Comparison of ENCODE assay signal across 8 cellular contexts in genomic region chr5:44808435-44809214, GRCh38. TPM values are rescaled to one million over a fixed set of nuclear protein-coding genes. Genes with fewer than 3 reads are reported as not detected.
DNase-seq lines count a peak whose midpoint lies in the region; ATAC-seq and TF ChIP-seq lines count a peak whose summit lies in the region.

MRPS30 (plus strand) TSS chr5:44808947; CDS start chr5:44808963, 16 bp downstream.

- TF ChIP-seq CTCF in omental fat pad (IDR thresholded peaks at IDR 0.05) (no peak), thoracic aorta (IDR thresholded peaks at IDR 0.05) (no peak)

- ATAC-seq in HG02571 (IDR thresholded peaks at IDR 0.05; ENCODE audit: unreplicated experiment) (peak; percentile 99), SK-N-SH treated with all-trans-retinoic acid at 6 μM for 48 hours (peak; percentile 99), omental fat pad (ENCODE audit: low FRiP score) (peak; percentile 99), thoracic aorta (ENCODE audit: insufficient number of reproducible peaks, low FRiP score, low read depth) (peak; percentile 100)
- peak; percentile 97 to 98 for ATAC-seq in activated naive CD4-positive, alpha-beta T cell treated with anti-CD3 and anti-CD28 coated beads, Interleukin-2, amount 50 U/mL, for 72 hours

- no peaks in the 10 kb centered on the region for H3K9me3 Mint-ChIP-seq in activated naive CD4-positive, alpha-beta T cell treated with anti-CD3 and anti-CD28 coated beads, Interleukin-2, amount 50 U/mL, for 72 hours

- H3K27ac Mint-ChIP-seq in activated naive CD4-positive, alpha-beta T cell treated with anti-CD3 and anti-CD28 coated beads, Interleukin-2, amount 50 U/mL, for 72 hours, result peak within 1 kb of the TSS; percentile 98 to 99

- peaks cover 21 to 22% of the 10 kb centered on the region in 2 donors for H3K36me3 Mint-ChIP-seq in activated naive CD4-positive, alpha-beta T cell treated with anti-CD3 and anti-CD28 coated beads, Interleukin-2, amount 50 U/mL, for 72 hours

- peak within 1 kb of the TSS; percentile 96 for H3K4me3 ChIP-seq in GM08714 (ENCODE audit: low read length)
- peak within 1 kb of the TSS; percentile 79 for H3K4me3 ChIP-seq in thoracic aorta

- H3K27ac ChIP-seq in thoracic aorta, result peak within 1 kb of the TSS; percentile 54 to 82

- H3K36me3 ChIP-seq in thoracic aorta, result peaks cover 8% of the 10 kb centered on the region

- H3K27me3 ChIP-seq in thoracic aorta (replicated peaks; ENCODE audit: insufficient read depth), result no peaks in the 10 kb centered on the region

- H3K9me3 ChIP-seq in thoracic aorta, result no peaks in the 10 kb centered on the region

- DNase-seq in NCI-H1048 (lab: John Stamatoyannopoulos, UW) (peak; percentile 85), glomerular endothelial cell (ENCODE audit: extremely low read depth, low read depth, low spot score) (peak; percentile 99), omental fat pad (ENCODE audit: low spot score) (peak; percentile 71), thoracic aorta (ENCODE audit: low spot score) (peak; percentile 85)
- DNase-seq in activated naive CD4-positive, alpha-beta T cell treated with anti-CD3 and anti-CD28 coated beads, Interleukin-2, amount 50 U/mL, for 72 hours (ENCODE audit: low spot score in 2 of 2), result peak; percentile 81 to 89

- H3K4me1 ChIP-seq in thoracic aorta (ENCODE audit: control insufficient read depth in 1 of 2, low read depth in 2 of 2), result peaks cover 12 to 24% of the 10 kb centered on the region in 2 donors

TF ChIP-seq in SK-N-SH treated with all-trans-retinoic acid at 6 μM for 48 hours, 23 proteins besides CTCF, POLR2A, EP300 and RAD21:
- no peak for TF ChIP-seq ZFP30 (CRISPR knock-in tag; IDR thresholded peaks at IDR 0.05)
- no peak for TF ChIP-seq PATZ1 (CRISPR knock-in tag; IDR thresholded peaks at IDR 0.05; ENCODE audit: borderline replicate concordance)
- TF ChIP-seq CREB5 (CRISPR knock-in tag; IDR thresholded peaks at IDR 0.05; ENCODE audit: low read depth), result no peak
- no peak for TF ChIP-seq ARNTL (CRISPR knock-in tag; IDR thresholded peaks at IDR 0.05; ENCODE audit: borderline replicate concordance, low read depth)
- no peak for TF ChIP-seq GLIS3 (CRISPR knock-in tag; IDR thresholded peaks at IDR 0.05)
- TF ChIP-seq TSHZ2 (CRISPR knock-in tag; IDR thresholded peaks at IDR 0.05), result no peak
- no peak for TF ChIP-seq PPARA (CRISPR knock-in tag; IDR thresholded peaks at IDR 0.05; ENCODE audit: borderline replicate concordance)
- no peak for TF ChIP-seq SNAI2 (CRISPR knock-in tag; IDR thresholded peaks at IDR 0.05)
- no peak for TF ChIP-seq ISL1 (CRISPR knock-in tag; IDR thresholded peaks at IDR 0.05)
- TF ChIP-seq OSR1 (CRISPR knock-in tag; IDR thresholded peaks at IDR 0.05), result no peak
- no peak for TF ChIP-seq ZC3H10 (CRISPR knock-in tag; IDR thresholded peaks at IDR 0.05)
- no peak for TF ChIP-seq CSRNP3 (CRISPR knock-in tag; IDR thresholded peaks at IDR 0.05)
- no peak for TF ChIP-seq ESRRG (CRISPR knock-in tag; IDR thresholded peaks at IDR 0.05)
- TF ChIP-seq TCF4 (CRISPR knock-in tag; IDR thresholded peaks at IDR 0.05; ENCODE audit: borderline replicate concordance), result no peak
- no peak for TF ChIP-seq ZNF8 (CRISPR knock-in tag; IDR thresholded peaks at IDR 0.05)
- TF ChIP-seq ZFP3 (CRISPR knock-in tag; IDR thresholded peaks at IDR 0.05), result no peak
- TF ChIP-seq BACH2 (CRISPR knock-in tag; IDR thresholded peaks at IDR 0.05; ENCODE audit: borderline replicate concordance), result no peak
- no peak for TF ChIP-seq POU6F1 (CRISPR knock-in tag; IDR thresholded peaks at IDR 0.05; ENCODE audit: borderline replicate concordance, low read depth)
- no peak for TF ChIP-seq CSDC2 (CRISPR knock-in tag; IDR thresholded peaks at IDR 0.05)
- TF ChIP-seq RARB (CRISPR knock-in tag; IDR thresholded peaks at IDR 0.05), result no peak

RNA-seq across cellular contexts. Expression of gene MRPS30, which starts in this region (rescaled TPM):
- 10 to 100 TPM; 49.9 to 54.8 TPM for total RNA-seq in activated naive CD4-positive, alpha-beta T cell treated with anti-CD3 and anti-CD28 coated beads, Interleukin-2, amount 50 U/mL, for 72 hours
- 48.7 and 54.6 TPM in 2 replicates for total RNA-seq in glomerular endothelial cell
- total RNA-seq in omental fat pad, result 10 to 100 TPM; 47.0 to 60.8 (median 54.0) TPM
- total RNA-seq in thoracic aorta, result 10 to 100 TPM; 48.6 to 68.0 TPM

Comparison
In these comparisons a context has a peak if more than half of its experiments do, and no peak if none do; other contexts are left out.
1. Peak in every context shown above with its lines: DNase-seq, ATAC-seq, H3K4me3 ChIP-seq and H3K27ac ChIP-seq.